ENCODE assay signal across 16 cellular contexts in the genomic region with DNA sequence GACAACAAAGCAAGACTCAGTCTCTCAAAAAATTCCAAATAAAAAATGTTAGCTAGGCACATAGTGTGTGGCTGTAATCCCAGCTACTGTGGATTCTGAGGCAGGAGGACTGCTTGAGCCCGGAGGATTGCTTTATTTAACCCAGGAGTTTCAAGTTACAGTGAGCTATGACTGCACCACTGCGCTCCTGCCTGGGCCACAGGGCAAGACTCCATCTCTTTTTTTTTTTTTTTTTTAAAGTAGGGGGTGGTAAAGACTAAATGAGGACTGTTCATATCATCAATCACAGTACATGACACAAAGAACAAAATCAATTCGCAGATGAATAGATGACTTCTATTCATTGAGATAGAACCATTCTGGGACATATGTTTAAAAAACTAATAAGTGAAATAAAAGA. TPM values are rescaled to one million over a fixed set of nuclear protein-coding genes. Genes with fewer than 3 reads are reported as not detected.
DNase-seq lines count a peak whose midpoint lies in the region; ATAC-seq and TF ChIP-seq lines count a peak whose summit lies in the region.
"Had no signal": no experiment of that assay in that cellular context is flagged by ENCODE, and none has a peak within 500 bp of the region (broad histone marks: within the 10 kb centered on the region; RNA-seq: fewer than 3 reads in every experiment).

No MANE protein-coding gene starts in this region.

- H3K4ac ChIP-seq in IMR-90 (ENCODE audit: low read depth, low read length): no peak overlapping the region

- no peak overlapping the region for H3K18ac ChIP-seq in IMR-90 (ENCODE audit: low read depth, low read length)

- intact Hi-C loops in IMR-90 (cut with micrococcal nuclease): loop anchor here (5.0 kb wide), 1 partner anchor 42 kb away; no protein-coding TSS in a partner anchor

- peaks cover 5% of the 10 kb centered on the region; the same call in 1 of the 2 replicates for H3K4me1 ChIP-seq in IMR-90 (ENCODE audit: control insufficient read depth, insufficient read depth, low read length)
- H3K4me1 ChIP-seq in foreskin keratinocyte: peaks cover 10% of the 10 kb centered on the region

- no peak for TF ChIP-seq RAD21 in IMR-90 (IDR thresholded peaks at IDR 0.05; ENCODE audit: low read length)

- dilution Hi-C loops in IMR-90 (cut with HindIII; ENCODE audit: low sequenced_read_pairs, unreplicated experiment): no loop called here

- no peak for TF ChIP-seq CTCF in IMR-90 (conservative IDR thresholded peaks at IDR 0.05; ENCODE audit: low read depth, low read length)
- TF ChIP-seq CTCF in choroid plexus epithelial cell (conservative IDR thresholded peaks at IDR 0.05; ENCODE audit: low read depth, low read length): no peak
- TF ChIP-seq CTCF in foreskin keratinocyte (conservative IDR thresholded peaks at IDR 0.05): no peak

- POLR2A ChIA-PET in IMR-90 (lab: Charles Lee; ENCODE audit: unreplicated experiment): interaction anchor here (0.6 kb wide), 1 partner anchor 56 kb away, joined by 3 read pairs; no protein-coding TSS in a partner anchor

- no peak overlapping the region for H3K4me3 ChIP-seq in IMR-90 (ENCODE audit: insufficient read depth, low read depth, low read length)
- H3K4me3 ChIP-seq in choroid plexus epithelial cell (ENCODE audit: low read depth, low read length): no peak overlapping the region
- H3K4me3 ChIP-seq: esophagus squamous epithelium, lung, sigmoid colon had no signal

- no peaks in the 10 kb centered on the region for H3K9me3 ChIP-seq in IMR-90 (ENCODE audit: control insufficient read depth, insufficient read depth, low read length)
- H3K9me3 ChIP-seq: esophagus squamous epithelium, sigmoid colon had no signal

- H3K4me2 ChIP-seq in IMR-90 (ENCODE audit: low read depth, low read length): no peak overlapping the region

- no CpG with 5 or more reads among the region's 3 CpGs for WGBS in IMR-90 (ENCODE audit: extremely low coverage in 2 of 2, insufficient read length in 1 of 2), 2 experiments

- no peak overlapping the region for H3K14ac ChIP-seq in IMR-90 (replicated peaks; ENCODE audit: low read depth, low read length)

- 0 out of 2 replicates have a peak, but pooled peaks cover 2% of the 10 kb centered on the region for H3K36me3 ChIP-seq in IMR-90 (ENCODE audit: control insufficient read depth, insufficient read depth, low read length)

- H2AK9ac ChIP-seq in IMR-90 (replicated peaks; ENCODE audit: low read depth, low read length, poor library complexity): no peak overlapping the region

- H2BK5ac ChIP-seq in IMR-90 (ENCODE audit: low read depth, low read length, poor library complexity, severe bottlenecking): no peak overlapping the region

- no peak overlapping the region for H4K8ac ChIP-seq in IMR-90 (ENCODE audit: low read depth in 2 of 2, low read length in 2 of 2)

- no peak overlapping the region for H2BK15ac ChIP-seq in IMR-90 (ENCODE audit: low read depth, low read length)

- H2BK120ac ChIP-seq in IMR-90 (ENCODE audit: low read depth, low read length): no peak overlapping the region

- peaks cover 6% of the 10 kb centered on the region for H3K9me1 ChIP-seq in IMR-90 (ENCODE audit: insufficient read depth, low read length)

- no peak overlapping the region for H3K9ac ChIP-seq in IMR-90 (ENCODE audit: low read depth, low read length)

- DNase-seq in NCI-H2171 treated with DMSO at 0.1 percent for 48 hours (lab: John Stamatoyannopoulos, UW) (peak; percentile 15), NCI-H2171 (lab: John Stamatoyannopoulos, UW) (no peak), IMR-90 (peak; percentile 49), choroid plexus epithelial cell (ENCODE audit: low read depth) (peak; percentile 48), stromal cell of bone marrow (ENCODE audit: low read depth) (peak; percentile 2), cerebellar cortex (ENCODE audit: low spot score) (no peak), medulla oblongata (ENCODE audit: extremely low spot score) (no peak), foreskin keratinocyte (no peak)
- DNase-seq: activated CD8-positive, alpha-beta T cell treated with anti-CD3 and anti-CD28 coated beads, Interleukin-2, amount 10 ng/mL, durations not matched to agents 7 days and 5 days; CD4-positive, alpha-beta T cell; esophagus squamous epithelium; MV-4-11; NK-92 treated with Interleukin-12 subunit alpha and Interleukin-12 subunit beta, amount 100 ng/mL, for 24 hours; sigmoid colon had no signal

- CTCF ChIA-PET in IMR-90 (lab: Yijun Ruan, JAX): interaction anchor here (0.6 kb wide), 1 partner anchor 46 kb away, joined by 6 read pairs; no protein-coding TSS in a partner anchor

- H4K5ac ChIP-seq in IMR-90 (ENCODE audit: low read depth, low read length): no peak overlapping the region

- no peak overlapping the region for H2AK5ac ChIP-seq in IMR-90 (ENCODE audit: low read depth, low read length)

- peak; percentile 75 for ATAC-seq in IMR-90 (ENCODE audit: low read depth)
- ATAC-seq in foreskin keratinocyte: no peak
- ATAC-seq: activated CD8-positive, alpha-beta T cell treated with anti-CD3 and anti-CD28 coated beads, Interleukin-2, amount 10 ng/mL, durations not matched to agents 7 days and 5 days; stimulated activated effector memory CD8-positive, alpha-beta T cell treated with anti-CD3 and anti-CD28 coated beads, Interleukin-12 subunit alpha, Interleukin-12 subunit beta, amount 100 ng/mL, for 72 hours had no signal

- no TSS peak for BruUV-seq in IMR-90 (replicated peaks; lab: Mats Ljungman, UMichigan)

- no peak overlapping the region for H2BK20ac ChIP-seq in IMR-90 (ENCODE audit: low read depth, low read length)

- peaks cover 26% of the 10 kb centered on the region for H4K20me1 ChIP-seq in IMR-90 (ENCODE audit: insufficient read depth, low read length)

- H3K23ac ChIP-seq in IMR-90 (ENCODE audit: low read depth, low read length): no peak overlapping the region

- no peak for TF ChIP-seq POLR2A in IMR-90 (IDR thresholded peaks at IDR 0.05; ENCODE audit: low read depth, low read length)

- H3K27ac ChIP-seq in IMR-90 (ENCODE audit: insufficient read depth, low read length) (no peak overlapping the region), foreskin keratinocyte (no peak overlapping the region)
- H3K27ac ChIP-seq: esophagus squamous epithelium, sigmoid colon had no signal

- no peak overlapping the region for H2AFZ ChIP-seq in IMR-90 (replicated peaks; ENCODE audit: low read length, poor library complexity)

- no peak overlapping the region for H3K56ac ChIP-seq in IMR-90 (ENCODE audit: extremely low read depth, insufficient read depth, low read length)

- no peak overlapping the region for H4K91ac ChIP-seq in IMR-90 (ENCODE audit: insufficient read depth, low read depth, low read length)

- in situ Hi-C loops in IMR-90 (cut with MboI; ENCODE audit: low sequenced_read_pairs): no loop called here

- H3K27me3 ChIP-seq in IMR-90 (ENCODE audit: control insufficient read depth, insufficient read depth, low read length) (no peaks in the 10 kb centered on the region), foreskin keratinocyte (no peaks in the 10 kb centered on the region)
- H3K27me3 ChIP-seq: esophagus squamous epithelium, sigmoid colon had no signal

- peaks cover 15 to 40% of the 10 kb centered on the region in 2 experiments; a peak in 3 of 4 replicates for H3K79me1 ChIP-seq in IMR-90 (ENCODE audit: low read depth in 1 of 2, low read length in 2 of 2)

TF ChIP-seq in IMR-90, 13 proteins besides CTCF, POLR2A, EP300 and RAD21:
- TF ChIP-seq MAZ (IDR thresholded peaks at IDR 0.05; ENCODE audit: borderline replicate concordance, low read depth, low read length): no peak
- TF ChIP-seq FOS (IDR thresholded peaks at IDR 0.05; ENCODE audit: low read depth, low read length): no peak
- no peak for TF ChIP-seq MAFK (IDR thresholded peaks at IDR 0.05; ENCODE audit: low read depth, low read length)
- TF ChIP-seq RFX5 (IDR thresholded peaks at IDR 0.05; ENCODE audit: low read depth, low read length): no peak
- no peak for TF ChIP-seq BHLHE40 (IDR thresholded peaks at IDR 0.05; ENCODE audit: low read depth, low read length)
- TF ChIP-seq SMC3 (IDR thresholded peaks at IDR 0.05; ENCODE audit: low read depth, low read length): no peak
- TF ChIP-seq NFE2L2 (IDR thresholded peaks at IDR 0.05; ENCODE audit: low read depth, low read length): no peak
- no peak for TF ChIP-seq CEBPB (IDR thresholded peaks at IDR 0.05; ENCODE audit: low read depth, low read length)
- TF ChIP-seq, protein P1, sequence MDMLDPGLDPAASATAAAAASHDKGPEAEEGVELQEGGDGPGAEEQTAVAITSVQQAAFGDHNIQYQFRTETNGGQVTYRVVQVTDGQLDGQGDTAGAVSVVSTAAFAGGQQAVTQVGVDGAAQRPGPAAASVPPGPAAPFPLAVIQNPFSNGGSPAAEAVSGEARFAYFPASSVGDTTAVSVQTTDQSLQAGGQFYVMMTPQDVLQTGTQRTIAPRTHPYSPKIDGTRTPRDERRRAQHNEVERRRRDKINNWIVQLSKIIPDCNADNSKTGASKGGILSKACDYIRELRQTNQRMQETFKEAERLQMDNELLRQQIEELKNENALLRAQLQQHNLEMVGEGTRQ (IDR thresholded peaks at IDR 0.05; ENCODE audit: low read depth, low read length): no peak
- TF ChIP-seq CHD1 (IDR thresholded peaks at IDR 0.05; ENCODE audit: low read depth, low read length): no peak
- TF ChIP-seq, protein P2, sequence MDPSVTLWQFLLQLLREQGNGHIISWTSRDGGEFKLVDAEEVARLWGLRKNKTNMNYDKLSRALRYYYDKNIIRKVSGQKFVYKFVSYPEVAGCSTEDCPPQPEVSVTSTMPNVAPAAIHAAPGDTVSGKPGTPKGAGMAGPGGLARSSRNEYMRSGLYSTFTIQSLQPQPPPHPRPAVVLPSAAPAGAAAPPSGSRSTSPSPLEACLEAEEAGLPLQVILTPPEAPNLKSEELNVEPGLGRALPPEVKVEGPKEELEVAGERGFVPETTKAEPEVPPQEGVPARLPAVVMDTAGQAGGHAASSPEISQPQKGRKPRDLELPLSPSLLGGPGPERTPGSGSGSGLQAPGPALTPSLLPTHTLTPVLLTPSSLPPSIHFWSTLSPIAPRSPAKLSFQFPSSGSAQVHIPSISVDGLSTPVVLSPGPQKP (IDR thresholded peaks at IDR 0.05; ENCODE audit: borderline replicate concordance, low read depth, low read length): no peak
- TF ChIP-seq MXI1 (IDR thresholded peaks at IDR 0.05; ENCODE audit: borderline replicate concordance, low read depth, low read length): no peak

RNA-seq across cellular contexts. Expression of a gene that starts 48.1 kb away (rescaled TPM):
- total RNA-seq in IMR-90 (2012; rRNA removed) (35.1 and 55.8 TPM in 2 replicates), foreskin keratinocyte (26.5 and 27.9 TPM in 2 replicates)
- polyA plus RNA-seq in IMR-90 (2012; rRNA removed) (8.3 and 11.9 TPM in 2 replicates), foreskin keratinocyte (4.6 and 4.7 TPM in 2 replicates)
- 1.8 and 2.2 TPM in 2 replicates for polyA plus RNA-seq in IMR-90 (2012; cell fraction: cytosol; rRNA removed)
- 2.2 and 17.1 TPM in 2 replicates for polyA plus RNA-seq in IMR-90 (2012; cell fraction: nucleus; rRNA removed; ENCODE audit: low replicate concordance)

Comparison
In these comparisons a context has a peak if more than half of its experiments do, and no peak if none do; other contexts are left out.
1. DNase-seq: peak in NCI-H2171 treated with DMSO at 0.1 percent for 48 hours (single experiment), IMR-90 (single experiment), choroid plexus epithelial cell (single experiment) and stromal cell of bone marrow (single experiment); none in NCI-H2171 (single experiment), cerebellar cortex (single experiment), medulla oblongata (single experiment) and foreskin keratinocyte (0 of 2).